In the genomic region with DNA sequence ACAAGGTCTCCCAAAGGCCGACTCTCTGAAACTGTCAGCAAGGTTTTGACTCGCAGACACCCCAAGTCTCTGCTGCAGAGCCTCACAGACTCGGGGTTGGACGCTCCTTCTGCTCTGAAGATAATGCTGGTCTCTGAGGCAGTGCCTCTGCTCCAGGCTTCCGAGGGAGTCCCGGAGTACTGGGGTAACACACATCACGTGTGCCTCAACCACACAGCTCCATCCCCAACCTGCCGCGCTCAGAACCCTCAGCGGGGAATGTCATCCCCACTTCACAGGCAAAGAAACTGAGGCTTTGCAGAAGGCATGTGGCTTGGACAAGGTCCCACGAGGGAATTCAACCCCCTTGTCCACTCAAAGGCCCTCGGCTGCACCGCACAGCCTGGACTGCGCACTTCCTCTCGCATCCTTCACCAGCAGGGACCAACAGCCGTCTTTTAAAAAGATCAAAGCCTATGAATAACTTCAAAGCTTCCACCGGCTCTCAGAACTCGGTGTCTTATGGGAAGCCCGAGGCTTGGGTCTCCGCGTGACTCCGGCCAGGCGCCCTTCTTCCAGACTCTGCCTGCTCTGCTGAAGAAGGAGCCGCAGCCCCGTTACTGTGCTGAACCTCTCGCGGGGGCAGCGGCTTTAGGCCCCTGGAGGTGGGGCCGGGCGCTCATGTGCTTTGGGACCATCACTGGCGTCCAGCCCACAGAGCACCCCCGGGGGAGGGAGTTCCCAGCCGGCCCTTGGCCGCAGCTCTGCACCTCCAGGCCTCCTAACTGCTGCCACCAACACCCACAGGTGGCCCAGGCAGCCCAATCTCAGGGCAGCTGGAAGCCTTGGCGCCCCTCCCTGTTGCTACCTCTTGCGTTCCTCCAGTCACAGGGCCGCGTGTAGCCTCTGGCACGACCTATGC, we compare ENCODE assay signal across 9 cellular contexts. TPM values are rescaled to one million over a fixed set of nuclear protein-coding genes. Genes with fewer than 3 reads are reported as not detected.
DNase-seq lines count a peak whose midpoint lies in the region; ATAC-seq and TF ChIP-seq lines count a peak whose summit lies in the region.
"Had no signal": no experiment of that assay in that cellular context is flagged by ENCODE, and none has a peak within 500 bp of the region (broad histone marks: within the 10 kb centered on the region; RNA-seq: fewer than 3 reads in every experiment).

No MANE protein-coding gene starts in this region.

- no peak overlapping the region for H3K18ac ChIP-seq in mesendoderm (ENCODE audit: low read length)

- H4K8ac ChIP-seq in mesendoderm (ENCODE audit: low read depth, low read length) = no peak overlapping the region

- no peak overlapping the region for H3K56ac ChIP-seq in mesendoderm (ENCODE audit: low read length)

- ATAC-seq in lower lobe of right lung (no peak), GM21529 (IDR thresholded peaks at IDR 0.05; ENCODE audit: unreplicated experiment) (no peak)

- H2BK15ac ChIP-seq in mesendoderm (replicated peaks; ENCODE audit: low read depth) = no peak overlapping the region

- peaks cover 54% of the 10 kb centered on the region for H3K36me3 ChIP-seq in lower lobe of right lung
- H3K36me3 ChIP-seq in tibial artery = peaks cover 40 to 56% (median 51%) of the 10 kb centered on the region in 3 donors
- no peaks in the 10 kb centered on the region for H3K36me3 ChIP-seq in mesendoderm (ENCODE audit: control insufficient read depth, insufficient read depth, low read length)

- no peak overlapping the region for H3K4ac ChIP-seq in mesendoderm (ENCODE audit: low read depth, low read length)

- H2BK120ac ChIP-seq in mesendoderm (ENCODE audit: low read depth, low read length) = no peak overlapping the region

- no peak overlapping the region for H2BK5ac ChIP-seq in mesendoderm (ENCODE audit: low read length)

- peak overlapping the region; percentile 67 to 90 for H3K4me3 ChIP-seq in cardiac fibroblast (replicated peaks in 1 of 2; ENCODE audit: low read depth in 2 of 2, low read length in 2 of 2)
- H3K4me3 ChIP-seq in lower lobe of right lung = peak overlapping the region; percentile 73
- H3K4me3 ChIP-seq in tibial artery = peak overlapping the region; percentile 67 to 73
- no peak overlapping the region for H3K4me3 ChIP-seq in mesendoderm (ENCODE audit: low read length)

- DNase-seq in activated T-cell treated with anti-CD3 and anti-CD28 coated beads for 48 hours (ENCODE audit: low read depth) = peak; percentile 25
- DNase-seq in activated T-cell treated with anti-CD3 and anti-CD28 coated beads for 4 hours = no peak
- DNase-seq in cardiac fibroblast (ENCODE audit: low read depth in 2 of 2) = peak in 1 of 2 donors; percentile 49
- DNase-seq in lower lobe of right lung = no peak
- DNase-seq in tibial artery = no peak
- no peak for DNase-seq in mesendoderm
- no peak for DNase-seq in NCI-H1048 (lab: John Stamatoyannopoulos, UW)
- DNase-seq: islet precursor cell had no signal

- H3K4me2 ChIP-seq in mesendoderm (ENCODE audit: low read length) = no peak overlapping the region

- peak overlapping the region; percentile 95 for H3K27ac ChIP-seq in lower lobe of right lung
- H3K27ac ChIP-seq in tibial artery = peak overlapping the region in 1 of 2 donors; percentile 92
- no peak overlapping the region for H3K27ac ChIP-seq in mesendoderm (ENCODE audit: low read depth, low read length)

- H3K9ac ChIP-seq in mesendoderm (ENCODE audit: low read length) = no peak overlapping the region

- TF ChIP-seq CTCF in cardiac fibroblast (IDR thresholded peaks at IDR 0.05; ENCODE audit: low read depth, low read length) = no peak
- TF ChIP-seq CTCF in lower lobe of right lung (IDR thresholded peaks at IDR 0.05) = no peak
- TF ChIP-seq CTCF in tibial artery (IDR thresholded peaks at IDR 0.05) = no peak

- no peaks in the 10 kb centered on the region for H3K79me1 ChIP-seq in mesendoderm (ENCODE audit: low read length)

- no CpG with 5 or more reads among the region's 39 CpGs for WGBS in mesendoderm (ENCODE audit: extremely low coverage, insufficient coverage, low lambda C conversion rate)

- no peak overlapping the region for H4K5ac ChIP-seq in mesendoderm (ENCODE audit: low read length)

- no peaks in the 10 kb centered on the region for H3K9me3 ChIP-seq in lower lobe of right lung
- no peaks in the 10 kb centered on the region for H3K9me3 ChIP-seq in tibial artery

- H3K4me1 ChIP-seq in lower lobe of right lung (peaks cover 64% of the 10 kb centered on the region), tibial artery (peaks cover 0 to 71% (median 51%) of the 10 kb centered on the region in 4 donors), mesendoderm (ENCODE audit: control insufficient read depth, low read depth, low read length) (no peaks in the 10 kb centered on the region)

- H3K27me3 ChIP-seq in lower lobe of right lung (ENCODE audit: low read depth) (no peaks in the 10 kb centered on the region), tibial artery (no peaks in the 10 kb centered on the region), mesendoderm (ENCODE audit: insufficient read depth, low read length, poor library complexity) (no peaks in the 10 kb centered on the region)

- no peak overlapping the region for H2AK5ac ChIP-seq in mesendoderm (ENCODE audit: low read length)

- no peak overlapping the region for H3K23ac ChIP-seq in mesendoderm (ENCODE audit: low read length)

- no peaks in the 10 kb centered on the region for H3K79me2 ChIP-seq in mesendoderm (ENCODE audit: control insufficient read depth, insufficient read depth, low read length)

- intact Hi-C loops in lower lobe of right lung (cut with DNase I) = no loop called here
- intact Hi-C loops in tibial artery (cut with DNase I; ENCODE audit: low total_unique reads) = no loop called here

RNA-seq across cellular contexts. Expression of a gene that starts 2.2 kb away (rescaled TPM):
- total RNA-seq in lower lobe of right lung = 63.1 TPM
- polyA plus RNA-seq in mesendoderm (2013, experiment 1 of 2) = 0.07 TPM
- 0.04 TPM for polyA plus RNA-seq in mesendoderm (2013, experiment 2 of 2)

RNA-seq across cellular contexts. Expression of a gene that starts 42.5 kb away (rescaled TPM):
- 27.5 TPM for total RNA-seq in lower lobe of right lung
- polyA plus RNA-seq in mesendoderm (2013, experiment 1 of 2) = 31.2 TPM
- 31.3 TPM for polyA plus RNA-seq in mesendoderm (2013, experiment 2 of 2)

RNA-seq across cellular contexts. Expression of a gene that starts 46.9 kb away (rescaled TPM):
- total RNA-seq in lower lobe of right lung = not detected
- polyA plus RNA-seq in mesendoderm (2013, experiment 1 of 2) = 0.03 TPM
- 0.04 TPM for polyA plus RNA-seq in mesendoderm (2013, experiment 2 of 2)
